ENCODE assay signal across 8 cellular contexts in genomic region chr3:58463181-58463941, GRCh38. TPM values are rescaled to one million over a fixed set of nuclear protein-coding genes. Genes with fewer than 3 reads are reported as not detected.
A peak's percentile ranks its signal among the peaks of the same experiment; 100 is the strongest.
DNase-seq lines count a peak whose midpoint lies in the region; ATAC-seq and TF ChIP-seq lines count a peak whose summit lies in the region.

No MANE protein-coding gene starts in this region.

- H3K36me3 Mint-ChIP-seq in CD4-positive, alpha-beta memory T cell, result no peaks in the 10 kb centered on the region
- H3K36me3 Mint-ChIP-seq in activated T-helper 1 cell treated with anti-CD3 and anti-CD28 coated beads, Interleukin-12 subunit alpha, Interleukin-12 subunit beta, Interleukin-2, Interleukin-4 antibody, amounts not matched to agents 30 ng/mL and 10 ng/mL and 1 ng/mL, durations not matched to agents 14 hours and 24 hours and 36 hours (ENCODE audit: low read depth), result no peaks in the 10 kb centered on the region
- H3K36me3 Mint-ChIP-seq in neural crest cell (ENCODE audit: low read depth), result no peaks in the 10 kb centered on the region

- peak overlapping the region in 6 of 8 donors; percentile 8 to 56 (median 25) for H3K4me3 Mint-ChIP-seq in CD4-positive, alpha-beta memory T cell
- no peak overlapping the region for H3K4me3 Mint-ChIP-seq in activated T-helper 1 cell treated with anti-CD3 and anti-CD28 coated beads, Interleukin-12 subunit alpha, Interleukin-12 subunit beta, Interleukin-2, Interleukin-4 antibody, amounts not matched to agents 30 ng/mL and 10 ng/mL and 1 ng/mL, durations not matched to agents 14 hours and 24 hours and 36 hours
- no peak overlapping the region for H3K4me3 Mint-ChIP-seq in neural crest cell
- H3K4me3 Mint-ChIP-seq in stimulated activated naive CD8-positive, alpha-beta T cell treated with anti-CD3 and anti-CD28 coated beads, Interleukin-15, amount 100 ng/mL, for 72 hours, result peak overlapping the region; percentile 12 to 37

- POLR2A ChIA-PET in CD4-positive, alpha-beta memory T cell (lab: Charles Lee; ENCODE audit: partially characterized antibody), result interaction anchor here (0.9 to 1.3 kb wide), 4 partner anchors 29 to 157 kb away, joined by 3 to 5 read pairs (median 4); partner anchors contain the start of genes HTD2, KCTD6 and RPP14
- POLR2A ChIA-PET in Panc1 (lab: Charles Lee), result no interaction called here

- BruUV-seq in Panc1 (replicated peaks; lab: Mats Ljungman, UMichigan), result no TSS peak

- H3K9me3 ChIP-seq in CD4-positive, alpha-beta memory T cell (ENCODE audit: control insufficient read depth in 1 of 2, low read length in 2 of 2), result no peaks in the 10 kb centered on the region
- no peaks in the 10 kb centered on the region for H3K9me3 ChIP-seq in Panc1 (ENCODE audit: control insufficient read depth, insufficient read depth, low read depth, low read length)

- intact Hi-C loops in CD4-positive, alpha-beta memory T cell (cut with micrococcal nuclease), result loop anchor here (1.0 to 10.0 kb wide), 3 partner anchors 28 to 171 kb away; no protein-coding TSS in a partner anchor
- intact Hi-C loops in Panc1 (cut with micrococcal nuclease; ENCODE audit: unreplicated experiment), result no loop called here
- intact Hi-C loops in activated T-helper 1 cell treated with anti-CD3 and anti-CD28 coated beads, Interleukin-12 subunit alpha, Interleukin-12 subunit beta, Interleukin-2, Interleukin-4 antibody, amounts not matched to agents 30 ng/mL and 10 ng/mL and 1 ng/mL, durations not matched to agents 14 hours and 24 hours and 36 hours (cut with micrococcal nuclease), result loop anchor here (1.0 kb wide), 5 partner anchors 8 to 167 kb away; no protein-coding TSS in a partner anchor

- peak overlapping the region in 2 of 7 donors; percentile 41 to 79 for H3K27ac Mint-ChIP-seq in CD4-positive, alpha-beta memory T cell
- no peak overlapping the region for H3K27ac Mint-ChIP-seq in activated T-helper 1 cell treated with anti-CD3 and anti-CD28 coated beads, Interleukin-12 subunit alpha, Interleukin-12 subunit beta, Interleukin-2, Interleukin-4 antibody, amounts not matched to agents 30 ng/mL and 10 ng/mL and 1 ng/mL, durations not matched to agents 14 hours and 24 hours and 36 hours
- H3K27ac Mint-ChIP-seq in neural crest cell (ENCODE audit: unreplicated experiment), result no peak overlapping the region
- no peak overlapping the region for H3K27ac Mint-ChIP-seq in stimulated activated naive CD8-positive, alpha-beta T cell treated with anti-CD3 and anti-CD28 coated beads, Interleukin-15, amount 100 ng/mL, for 72 hours

- no peaks in the 10 kb centered on the region for H3K9me3 Mint-ChIP-seq in CD4-positive, alpha-beta memory T cell
- H3K9me3 Mint-ChIP-seq in activated T-helper 1 cell treated with anti-CD3 and anti-CD28 coated beads, Interleukin-12 subunit alpha, Interleukin-12 subunit beta, Interleukin-2, Interleukin-4 antibody, amounts not matched to agents 30 ng/mL and 10 ng/mL and 1 ng/mL, durations not matched to agents 14 hours and 24 hours and 36 hours, result no peaks in the 10 kb centered on the region
- H3K9me3 Mint-ChIP-seq in neural crest cell, result no peaks in the 10 kb centered on the region
- no peaks in the 10 kb centered on the region for H3K9me3 Mint-ChIP-seq in stimulated activated naive CD8-positive, alpha-beta T cell treated with anti-CD3 and anti-CD28 coated beads, Interleukin-15, amount 100 ng/mL, for 72 hours

- peak; percentile 41 to 67 (median 54) for DNase-seq in CD4-positive, alpha-beta memory T cell
- peak; percentile 79 for DNase-seq in HS-27A (ENCODE audit: low read depth)
- no peak for DNase-seq in Panc1 (ENCODE audit: low read depth, low spot score)
- DNase-seq in activated T-helper 1 cell treated with anti-CD3 and anti-CD28 coated beads, Interleukin-12 subunit alpha, Interleukin-12 subunit beta, Interleukin-2, Interleukin-4 antibody, amounts not matched to agents 30 ng/mL and 10 ng/mL and 1 ng/mL, durations not matched to agents 14 hours and 24 hours and 36 hours (ENCODE audit: low spot score), result peak; percentile 71
- DNase-seq in fibroblast of peridontal ligament (ENCODE audit: extremely low read depth), result peak; percentile 74
- DNase-seq in neural crest cell (ENCODE audit: low read depth, low spot score), result peak; percentile 60
- DNase-seq in stimulated activated naive CD8-positive, alpha-beta T cell treated with anti-CD3 and anti-CD28 coated beads, Interleukin-15, amount 100 ng/mL, for 72 hours, result peak; percentile 73 to 86

- no peaks in the 10 kb centered on the region for H3K27me3 ChIP-seq in CD4-positive, alpha-beta memory T cell (ENCODE audit: insufficient read depth, low read length)
- no peaks in the 10 kb centered on the region for H3K27me3 ChIP-seq in Panc1 (ENCODE audit: control insufficient read depth, insufficient read depth, low read length)

- TF ChIP-seq CTCF in Panc1 (IDR thresholded peaks at IDR 0.05), result peak; percentile 92
- peak; percentile 83 for TF ChIP-seq CTCF in neural crest cell (conservative IDR thresholded peaks at IDR 0.05)

- H3K4me1 ChIP-seq in CD4-positive, alpha-beta memory T cell (ENCODE audit: insufficient read depth, low read length), result peaks cover 7% of the 10 kb centered on the region
- H3K4me1 ChIP-seq in Panc1 (ENCODE audit: control insufficient read depth, insufficient read depth, low read length), result peaks cover 9% of the 10 kb centered on the region

- H3K4me3 ChIP-seq in CD4-positive, alpha-beta memory T cell (ENCODE audit: low read length in 2 of 2), result no peak overlapping the region
- peak overlapping the region in 1 of 2 experiments; percentile 34; a peak in 2 of 4 replicates for H3K4me3 ChIP-seq in Panc1 (ENCODE audit: low read depth in 2 of 2, low read length in 2 of 2)

- peaks cover 0 to 3% of the 10 kb centered on the region in 2 donors for H3K27me3 Mint-ChIP-seq in CD4-positive, alpha-beta memory T cell
- peaks cover 17% of the 10 kb centered on the region for H3K27me3 Mint-ChIP-seq in activated T-helper 1 cell treated with anti-CD3 and anti-CD28 coated beads, Interleukin-12 subunit alpha, Interleukin-12 subunit beta, Interleukin-2, Interleukin-4 antibody, amounts not matched to agents 30 ng/mL and 10 ng/mL and 1 ng/mL, durations not matched to agents 14 hours and 24 hours and 36 hours (ENCODE audit: insufficient read depth)
- no peaks in the 10 kb centered on the region for H3K27me3 Mint-ChIP-seq in neural crest cell (ENCODE audit: low read depth)
- peaks cover 8% of the 10 kb centered on the region for H3K27me3 Mint-ChIP-seq in stimulated activated naive CD8-positive, alpha-beta T cell treated with anti-CD3 and anti-CD28 coated beads, Interleukin-15, amount 100 ng/mL, for 72 hours

- ATAC-seq in GM19395 (IDR thresholded peaks at IDR 0.05; ENCODE audit: unreplicated experiment) (peak; percentile 89), Panc1 (peak; percentile 97)
- peak; percentile 99 for ATAC-seq in stimulated activated naive CD8-positive, alpha-beta T cell treated with anti-CD3 and anti-CD28 coated beads, Interleukin-15, amount 100 ng/mL, for 72 hours

- in situ Hi-C loops in Panc1 (cut with HindIII; ENCODE audit: low pct_unique_long_range_greater_than_20kb, low sequenced_read_pairs), result no loop called here

- H3K27ac ChIP-seq in CD4-positive, alpha-beta memory T cell (ENCODE audit: low read depth, low read length), result no peak overlapping the region
- H3K27ac ChIP-seq in Panc1 (ENCODE audit: low read length), result peak overlapping the region; percentile 42

- H3K36me3 ChIP-seq in CD4-positive, alpha-beta memory T cell (ENCODE audit: insufficient read depth, low read length), result no peaks in the 10 kb centered on the region
- no peaks in the 10 kb centered on the region for H3K36me3 ChIP-seq in Panc1 (ENCODE audit: control insufficient read depth, insufficient read depth, low read length)

- H3K4me1 Mint-ChIP-seq in CD4-positive, alpha-beta memory T cell, result peaks cover 2 to 7% (median 7%) of the 10 kb centered on the region in 4 donors
- peaks cover 13% of the 10 kb centered on the region for H3K4me1 Mint-ChIP-seq in activated T-helper 1 cell treated with anti-CD3 and anti-CD28 coated beads, Interleukin-12 subunit alpha, Interleukin-12 subunit beta, Interleukin-2, Interleukin-4 antibody, amounts not matched to agents 30 ng/mL and 10 ng/mL and 1 ng/mL, durations not matched to agents 14 hours and 24 hours and 36 hours (ENCODE audit: low read depth)
- H3K4me1 Mint-ChIP-seq in neural crest cell, result peaks cover 6% of the 10 kb centered on the region
- peaks cover 21% of the 10 kb centered on the region for H3K4me1 Mint-ChIP-seq in stimulated activated naive CD8-positive, alpha-beta T cell treated with anti-CD3 and anti-CD28 coated beads, Interleukin-15, amount 100 ng/mL, for 72 hours

- CTCF ChIA-PET in CD4-positive, alpha-beta memory T cell (lab: Charles Lee; ENCODE audit: partially characterized antibody), result interaction anchor here (0.6 to 1.8 kb wide), 28 partner anchors 9 to 1810 kb away, joined by 3 to 21 read pairs (median 4); partner anchors contain the start of genes ACOX2, HTD2, KCTD6 and PDHB
- CTCF ChIA-PET in Panc1 (lab: Charles Lee), result no interaction called here

RNA-seq across cellular contexts. Expression of gene KCTD6, which starts 28.5 kb away (rescaled TPM):
- 10 to 100 TPM in 1 of 2 experiments, 1 to 10 TPM in 1; 8.9 to 11.6 TPM for total RNA-seq in CD4-positive, alpha-beta memory T cell
- 10 to 100 TPM in 1 of 2 donors, 1 to 10 TPM in 1; 6.8 to 15.3 TPM for polyA plus RNA-seq in CD4-positive, alpha-beta memory T cell
- 18.3 TPM for total RNA-seq in Panc1 (2021; ENCODE audit: unreplicated experiment)
- 16.8 TPM for polyA plus RNA-seq in Panc1 (2012; ENCODE audit: insufficient read length)
- 7.0 and 8.9 TPM in 2 replicates for total RNA-seq in activated T-helper 1 cell treated with anti-CD3 and anti-CD28 coated beads, Interleukin-12 subunit alpha, Interleukin-12 subunit beta, Interleukin-2, Interleukin-4 antibody, amounts not matched to agents 30 ng/mL and 10 ng/mL and 1 ng/mL, durations not matched to agents 14 hours and 24 hours and 36 hours
- 13.5 and 18.2 TPM in 2 replicates for total RNA-seq in neural crest cell

RNA-seq across cellular contexts. Expression of gene PDHB, which starts 29.7 kb away (rescaled TPM):
- total RNA-seq in CD4-positive, alpha-beta memory T cell, result 10 to 100 TPM; 55.0 to 58.6 TPM
- polyA plus RNA-seq in CD4-positive, alpha-beta memory T cell, result 100 to 1,000 TPM; 103 to 148 TPM
- total RNA-seq in Panc1 (2021; ENCODE audit: unreplicated experiment) (66.6 TPM), neural crest cell (63.5 and 71.4 TPM in 2 replicates)
- polyA plus RNA-seq in Panc1 (2012; ENCODE audit: insufficient read length), result 67.2 TPM
- 62.0 and 68.1 TPM in 2 replicates for total RNA-seq in activated T-helper 1 cell treated with anti-CD3 and anti-CD28 coated beads, Interleukin-12 subunit alpha, Interleukin-12 subunit beta, Interleukin-2, Interleukin-4 antibody, amounts not matched to agents 30 ng/mL and 10 ng/mL and 1 ng/mL, durations not matched to agents 14 hours and 24 hours and 36 hours

Comparison
In these comparisons a context has a peak if more than half of its experiments do, and no peak if none do; other contexts are left out.
1. H3K4me3 Mint-ChIP-seq: peak in CD4-positive, alpha-beta memory T cell (6 of 8) and stimulated activated naive CD8-positive, alpha-beta T cell treated with anti-CD3 and anti-CD28 coated beads, Interleukin-15, amount 100 ng/mL, for 72 hours (2 of 2); none in activated T-helper 1 cell treated with anti-CD3 and anti-CD28 coated beads, Interleukin-12 subunit alpha, Interleukin-12 subunit beta, Interleukin-2, Interleukin-4 antibody, amounts not matched to agents 30 ng/mL and 10 ng/mL and 1 ng/mL, durations not matched to agents 14 hours and 24 hours and 36 hours (single experiment) and neural crest cell (single experiment).
2. Peak in every context shown above with its lines, with median percentiles within 50 percentile points of each other: ATAC-seq.